ENCODE assay signal across 8 cellular contexts in genomic region chr11:89052220-89052619, GRCh38. TPM values are rescaled to one million over a fixed set of nuclear protein-coding genes. Genes with fewer than 3 reads are reported as not detected.
"Had no signal": no experiment of that assay in that cellular context is flagged by ENCODE, and none has a peak within 500 bp of the region (broad histone marks: within the 10 kb centered on the region; RNA-seq: fewer than 3 reads in every experiment).

No MANE protein-coding gene starts in this region.

- H3K9ac ChIP-seq: KMS-11 had no signal

- DNase-seq: IMR-90, KBM-7, KG1 had no signal

- H3K4me3 ChIP-seq: K562 had no signal

- ATAC-seq: K562 had no signal

- H3K4me2 ChIP-seq: KMS-11 had no signal

- FAIRE-seq: K562 had no signal

- H3K27ac ChIP-seq: HL-60, KMS-11 had no signal

RNA-seq across cellular contexts. Expression of gene GRM5, which starts 13.6 kb away (rescaled TPM):
- total RNA-seq: HT-29, K562 had no signal
- polyA plus RNA-seq: IgD-negative memory B cell, K562 had no signal
